Comparison of ENCODE assay signal across 25 cellular contexts in genomic region chr5:56361398-56361797, GRCh38.
"Had no signal": no experiment of that assay in that cellular context is flagged by ENCODE, and none has a peak within 500 bp of the region (broad histone marks: within the 10 kb centered on the region; RNA-seq: fewer than 3 reads in every experiment).

No MANE protein-coding gene starts in this region.

- H3K4me3 ChIP-seq: left lung, lower lobe of right lung, mucosa of descending colon, ovary, right atrium auricular region, skin epidermis, spleen, suprapubic skin, thoracic aorta, tibial artery, upper lobe of right lung had no signal

- H3K27ac Mint-ChIP-seq: immature natural killer cell; naive thymus-derived CD8-positive, alpha-beta T cell; progenitor cell of endocrine pancreas; stimulated activated effector memory CD8-positive, alpha-beta T cell treated with anti-CD3 and anti-CD28 coated beads, Interleukin-12 subunit alpha, Interleukin-12 subunit beta, amount 100 ng/mL, for 72 hours; stimulated activated naive CD8-positive, alpha-beta T cell treated with anti-CD3 and anti-CD28 coated beads, Interleukin-15, Interleukin-2, amounts not matched to agents 100 ng/mL and 50 ng/mL, for 24 hours had no signal

- H3K36me3 Mint-ChIP-seq: immature natural killer cell; stimulated activated effector memory CD8-positive, alpha-beta T cell treated with anti-CD3 and anti-CD28 coated beads, Interleukin-12 subunit alpha, Interleukin-12 subunit beta, amount 100 ng/mL, for 72 hours had no signal

- H3K27me3 Mint-ChIP-seq: stimulated activated naive CD8-positive, alpha-beta T cell treated with anti-CD3 and anti-CD28 coated beads, Interleukin-15, Interleukin-2, amounts not matched to agents 100 ng/mL and 50 ng/mL, for 24 hours had no signal

- H3K4me3 Mint-ChIP-seq: immature natural killer cell; naive thymus-derived CD8-positive, alpha-beta T cell; stimulated activated effector memory CD8-positive, alpha-beta T cell treated with anti-CD3 and anti-CD28 coated beads, Interleukin-12 subunit alpha, Interleukin-12 subunit beta, amount 100 ng/mL, for 72 hours; stimulated activated naive CD8-positive, alpha-beta T cell treated with anti-CD3 and anti-CD28 coated beads, Interleukin-15, Interleukin-2, amounts not matched to agents 100 ng/mL and 50 ng/mL, for 24 hours had no signal

- DNase-seq: hypothalamus; immature natural killer cell; kidney; left colon; left lung; lower lobe of right lung; mammary epithelial cell; midbrain; mucosa of descending colon; naive thymus-derived CD8-positive, alpha-beta T cell; ovary; spleen; stimulated activated CD4-positive, alpha-beta T cell treated with anti-CD3 and anti-CD28 coated beads, Interleukin-4, amount 100 ng/mL, for 24 hours; stimulated activated naive CD4-positive, alpha-beta T cell; tibial artery; trophoblast cell; upper lobe of right lung had no signal

- ATAC-seq: left colon; left lung; lower lobe of right lung; mucosa of descending colon; naive thymus-derived CD8-positive, alpha-beta T cell; sciatic nerve; stimulated activated effector memory CD8-positive, alpha-beta T cell treated with anti-CD3 and anti-CD28 coated beads, Interleukin-12 subunit alpha, Interleukin-12 subunit beta, amount 100 ng/mL, for 72 hours; upper lobe of right lung had no signal

- H3K27ac ChIP-seq: left lung, lower lobe of right lung, ovary, right atrium auricular region, skin epidermis, spleen, suprapubic skin, thoracic aorta, tibial artery, upper lobe of right lung had no signal

- H3K9me3 ChIP-seq: left lung, lower lobe of right lung, mucosa of descending colon, ovary, right atrium auricular region, spleen, suprapubic skin, thoracic aorta, tibial artery, upper lobe of right lung had no signal

- H3K36me3 ChIP-seq: left lung, lower lobe of right lung, ovary, right atrium auricular region, spleen, suprapubic skin, thoracic aorta, tibial artery, upper lobe of right lung had no signal

- H3K4me1 ChIP-seq: spleen, upper lobe of right lung had no signal

- H3K4me1 Mint-ChIP-seq: immature natural killer cell had no signal

- H3K27me3 ChIP-seq: left lung, ovary, right atrium auricular region, spleen, suprapubic skin, tibial artery, upper lobe of right lung had no signal
